In the genomic region with DNA sequence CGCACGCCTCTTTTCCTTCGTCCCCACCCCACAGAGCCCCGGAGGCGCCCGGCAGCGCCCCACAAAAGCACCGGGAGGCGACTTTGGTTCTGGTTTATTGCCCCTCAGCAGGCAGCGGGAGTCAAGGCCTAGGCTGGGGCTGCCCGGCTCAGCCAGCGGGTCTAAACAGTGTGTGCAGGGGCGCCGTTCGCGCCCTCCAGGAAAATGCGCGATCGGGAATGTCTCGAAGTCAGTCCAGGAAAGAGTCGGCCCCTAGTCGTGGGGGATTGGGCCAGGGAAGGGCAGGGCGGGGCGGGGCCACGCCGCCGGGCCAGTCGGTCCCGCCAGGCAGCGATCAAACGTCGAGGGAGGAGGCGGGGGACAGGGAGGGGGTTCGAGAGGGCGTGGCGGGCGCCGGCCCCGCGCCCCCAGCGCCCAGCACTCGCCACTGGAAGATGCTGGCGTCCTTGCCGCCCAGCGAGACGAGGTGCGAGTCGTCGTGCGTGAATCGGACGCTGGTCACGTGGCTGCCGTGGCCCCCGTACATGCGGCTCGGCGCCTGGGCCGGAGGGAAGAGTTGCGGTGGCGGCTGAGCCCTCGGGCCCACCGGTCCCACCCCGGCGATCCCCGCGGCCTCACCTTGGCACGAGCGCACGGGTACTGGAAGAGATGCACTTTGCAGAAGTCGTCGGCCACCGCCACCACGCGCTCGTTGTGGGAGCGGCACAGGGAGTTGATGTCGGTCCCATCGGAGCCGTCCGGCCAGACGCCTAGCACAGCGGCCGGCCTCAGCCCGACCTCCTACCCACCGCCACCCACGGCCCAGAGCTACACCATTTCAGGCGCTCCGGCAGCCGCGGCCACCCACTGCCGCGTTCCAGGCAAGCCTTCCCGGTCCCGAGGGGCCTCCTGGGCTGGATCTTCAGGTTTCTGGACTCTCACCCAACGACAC, we compare ENCODE assay signal across 8 cellular contexts. TPM values are rescaled to one million over a fixed set of nuclear protein-coding genes. Genes with fewer than 3 reads are reported as not detected.
DNase-seq lines count a peak whose midpoint lies in the region; ATAC-seq and TF ChIP-seq lines count a peak whose summit lies in the region.

No MANE protein-coding gene starts in this region.

- H3K27ac ChIP-seq in foreskin keratinocyte, result no peak overlapping the region

- peak overlapping the region; percentile 94 for H3K27ac Mint-ChIP-seq in activated CD8-positive, alpha-beta memory T cell treated with anti-CD3 and anti-CD28 coated beads, Interleukin-2, amount 10 ng/mL, durations not matched to agents 7 days and 5 days
- peak overlapping the region; percentile 89 to 90 for H3K27ac Mint-ChIP-seq in natural killer cell treated with Interleukin-12 subunit alpha and Interleukin-12 subunit beta and Interleukin-15 and Interleukin-18, amount 100 ng/mL, for 72 hours

- peaks cover 6% of the 10 kb centered on the region for H3K4me1 ChIP-seq in foreskin keratinocyte

- peaks cover 48% of the 10 kb centered on the region for H3K4me1 Mint-ChIP-seq in activated CD8-positive, alpha-beta memory T cell treated with anti-CD3 and anti-CD28 coated beads, Interleukin-2, amount 10 ng/mL, durations not matched to agents 7 days and 5 days
- H3K4me1 Mint-ChIP-seq in natural killer cell treated with Interleukin-12 subunit alpha and Interleukin-12 subunit beta and Interleukin-15 and Interleukin-18, amount 100 ng/mL, for 72 hours (ENCODE audit: low read depth in 2 of 2), result peaks cover 51 to 52% of the 10 kb centered on the region in 2 donors

- H3K9me3 Mint-ChIP-seq in activated CD8-positive, alpha-beta memory T cell treated with anti-CD3 and anti-CD28 coated beads, Interleukin-2, amount 10 ng/mL, durations not matched to agents 7 days and 5 days (ENCODE audit: low read depth), result no peaks in the 10 kb centered on the region
- H3K9me3 Mint-ChIP-seq in natural killer cell treated with Interleukin-12 subunit alpha and Interleukin-12 subunit beta and Interleukin-15 and Interleukin-18, amount 100 ng/mL, for 72 hours, result no peaks in the 10 kb centered on the region

- H3K4me3 Mint-ChIP-seq in activated CD8-positive, alpha-beta memory T cell treated with anti-CD3 and anti-CD28 coated beads, Interleukin-2, amount 10 ng/mL, durations not matched to agents 7 days and 5 days, result peak overlapping the region; percentile 97
- H3K4me3 Mint-ChIP-seq in natural killer cell treated with Interleukin-12 subunit alpha and Interleukin-12 subunit beta and Interleukin-15 and Interleukin-18, amount 100 ng/mL, for 72 hours, result peak overlapping the region; percentile 91

- no peaks in the 10 kb centered on the region for H3K27me3 ChIP-seq in foreskin keratinocyte

- CTCF ChIA-PET in activated CD8-positive, alpha-beta memory T cell treated with anti-CD3 and anti-CD28 coated beads, Interleukin-2, amount 10 ng/mL, durations not matched to agents 7 days and 5 days (lab: Charles Lee), result interaction anchor here (0.7 to 4.9 kb wide), 15 partner anchors 9 to 125 kb away, joined by 3 to 34 read pairs (median 4); a partner anchor contains a TSS

- H3K36me3 Mint-ChIP-seq in activated CD8-positive, alpha-beta memory T cell treated with anti-CD3 and anti-CD28 coated beads, Interleukin-2, amount 10 ng/mL, durations not matched to agents 7 days and 5 days, result peaks cover 56% of the 10 kb centered on the region
- peaks cover 42% of the 10 kb centered on the region for H3K36me3 Mint-ChIP-seq in natural killer cell treated with Interleukin-12 subunit alpha and Interleukin-12 subunit beta and Interleukin-15 and Interleukin-18, amount 100 ng/mL, for 72 hours

- H3K27me3 Mint-ChIP-seq in activated CD8-positive, alpha-beta memory T cell treated with anti-CD3 and anti-CD28 coated beads, Interleukin-2, amount 10 ng/mL, durations not matched to agents 7 days and 5 days, result no peaks in the 10 kb centered on the region
- H3K27me3 Mint-ChIP-seq in natural killer cell treated with Interleukin-12 subunit alpha and Interleukin-12 subunit beta and Interleukin-15 and Interleukin-18, amount 100 ng/mL, for 72 hours, result no peaks in the 10 kb centered on the region

- peak; percentile 40 for TF ChIP-seq CTCF in foreskin keratinocyte (conservative IDR thresholded peaks at IDR 0.05)

- no peak for ATAC-seq in activated CD8-positive, alpha-beta memory T cell treated with anti-CD3 and anti-CD28 coated beads, Interleukin-2, amount 10 ng/mL, durations not matched to agents 7 days and 5 days
- peak; percentile 0 for ATAC-seq in foreskin keratinocyte
- peak; percentile 0 to 8 for ATAC-seq in natural killer cell treated with Interleukin-12 subunit alpha and Interleukin-12 subunit beta and Interleukin-15 and Interleukin-18, amount 100 ng/mL, for 72 hours
- ATAC-seq in HG03571 (IDR thresholded peaks at IDR 0.05; ENCODE audit: unreplicated experiment), result no peak
- no peak for ATAC-seq in HG03354 (IDR thresholded peaks at IDR 0.05; ENCODE audit: poor library complexity, severe bottlenecking, unreplicated experiment)

- DNase-seq in activated CD8-positive, alpha-beta memory T cell treated with anti-CD3 and anti-CD28 coated beads, Interleukin-2, amount 10 ng/mL, durations not matched to agents 7 days and 5 days, result no peak
- DNase-seq in activated CD8-positive, alpha-beta memory T cell treated with anti-CD3 and anti-CD28 coated beads, Interleukin-2, amount 50 U/mL, for 4 hours, result no peak
- DNase-seq in NCI-H2029 treated with DMSO at 0.1 percent for 48 hours (lab: John Stamatoyannopoulos, UW) (peak; percentile 39), foreskin keratinocyte (peak in 1 of 2 donors; percentile 20)
- DNase-seq in activated T-helper 9 cell treated with anti-CD3 and anti-CD28 coated beads, Interleukin-2, amount 50 U/mL, for 16 hours (ENCODE audit: low read depth), result peak; percentile 32
- no peak for DNase-seq in natural killer cell treated with Interleukin-12 subunit alpha and Interleukin-12 subunit beta and Interleukin-15 and Interleukin-18, amount 100 ng/mL, for 72 hours (ENCODE audit: low spot score)

RNA-seq across cellular contexts. Expression of a gene that starts 0.7 kb away (rescaled TPM):
- 100 to 1,000 TPM; 245 to 264 TPM for total RNA-seq in activated CD8-positive, alpha-beta memory T cell treated with anti-CD3 and anti-CD28 coated beads, Interleukin-2, amount 10 ng/mL, durations not matched to agents 7 days and 5 days
- 172 and 183 TPM in 2 replicates for total RNA-seq in foreskin keratinocyte
- polyA plus RNA-seq in foreskin keratinocyte, result 93.6 and 107 TPM in 2 replicates
- total RNA-seq in natural killer cell treated with Interleukin-12 subunit alpha and Interleukin-12 subunit beta and Interleukin-15 and Interleukin-18, amount 100 ng/mL, for 72 hours, result 100 to 1,000 TPM; 234 to 259 TPM

RNA-seq across cellular contexts. Expression of a gene that starts 10.2 kb away (rescaled TPM):
- 100 to 1,000 TPM; 132 to 133 TPM for total RNA-seq in activated CD8-positive, alpha-beta memory T cell treated with anti-CD3 and anti-CD28 coated beads, Interleukin-2, amount 10 ng/mL, durations not matched to agents 7 days and 5 days
- 21.5 and 21.6 TPM in 2 replicates for total RNA-seq in foreskin keratinocyte
- 19.7 and 22.9 TPM in 2 replicates for polyA plus RNA-seq in foreskin keratinocyte
- 100 to 1,000 TPM; 122 to 205 TPM for total RNA-seq in natural killer cell treated with Interleukin-12 subunit alpha and Interleukin-12 subunit beta and Interleukin-15 and Interleukin-18, amount 100 ng/mL, for 72 hours

RNA-seq across cellular contexts. Expression of a gene that starts 10.7 kb away (rescaled TPM):
- total RNA-seq in activated CD8-positive, alpha-beta memory T cell treated with anti-CD3 and anti-CD28 coated beads, Interleukin-2, amount 10 ng/mL, durations not matched to agents 7 days and 5 days, result 1 to 10 TPM; 1.1 to 1.5 TPM
- total RNA-seq in foreskin keratinocyte, result 1.0 and 1.2 TPM in 2 replicates
- 1.5 and 1.8 TPM in 2 replicates for polyA plus RNA-seq in foreskin keratinocyte
- 1 to 10 TPM; 4.5 to 4.6 TPM for total RNA-seq in natural killer cell treated with Interleukin-12 subunit alpha and Interleukin-12 subunit beta and Interleukin-15 and Interleukin-18, amount 100 ng/mL, for 72 hours

RNA-seq across cellular contexts. Expression of a gene that starts 11.1 kb away (rescaled TPM):
- total RNA-seq in activated CD8-positive, alpha-beta memory T cell treated with anti-CD3 and anti-CD28 coated beads, Interleukin-2, amount 10 ng/mL, durations not matched to agents 7 days and 5 days, result 10 to 100 TPM; 24.7 to 29.6 TPM
- 12.1 and 13.1 TPM in 2 replicates for total RNA-seq in foreskin keratinocyte
- polyA plus RNA-seq in foreskin keratinocyte, result 12.7 and 13.6 TPM in 2 replicates
- total RNA-seq in natural killer cell treated with Interleukin-12 subunit alpha and Interleukin-12 subunit beta and Interleukin-15 and Interleukin-18, amount 100 ng/mL, for 72 hours, result 10 to 100 TPM; 24.1 to 35.7 TPM

RNA-seq across cellular contexts. Expression of a gene that starts 19.4 kb away (rescaled TPM):
- 10 to 100 TPM; 64.5 to 69.7 TPM for total RNA-seq in activated CD8-positive, alpha-beta memory T cell treated with anti-CD3 and anti-CD28 coated beads, Interleukin-2, amount 10 ng/mL, durations not matched to agents 7 days and 5 days
- total RNA-seq in foreskin keratinocyte, result 27.4 and 35.3 TPM in 2 replicates
- 39.9 and 50.0 TPM in 2 replicates for polyA plus RNA-seq in foreskin keratinocyte
- 10 to 100 TPM; 72.8 to 98.7 TPM for total RNA-seq in natural killer cell treated with Interleukin-12 subunit alpha and Interleukin-12 subunit beta and Interleukin-15 and Interleukin-18, amount 100 ng/mL, for 72 hours

Comparison
In these comparisons a context has a peak if more than half of its experiments do, and no peak if none do; other contexts are left out.
1. ATAC-seq: peak in foreskin keratinocyte (single experiment) and natural killer cell treated with Interleukin-12 subunit alpha and Interleukin-12 subunit beta and Interleukin-15 and Interleukin-18, amount 100 ng/mL, for 72 hours (2 of 2); none in activated CD8-positive, alpha-beta memory T cell treated with anti-CD3 and anti-CD28 coated beads, Interleukin-2, amount 10 ng/mL, durations not matched to agents 7 days and 5 days (single experiment), HG03571 (single experiment) and HG03354 (single experiment).
2. DNase-seq: peak in NCI-H2029 treated with DMSO at 0.1 percent for 48 hours (single experiment) and activated T-helper 9 cell treated with anti-CD3 and anti-CD28 coated beads, Interleukin-2, amount 50 U/mL, for 16 hours (single experiment); none in activated CD8-positive, alpha-beta memory T cell treated with anti-CD3 and anti-CD28 coated beads, Interleukin-2, amount 10 ng/mL, durations not matched to agents 7 days and 5 days (single experiment), activated CD8-positive, alpha-beta memory T cell treated with anti-CD3 and anti-CD28 coated beads, Interleukin-2, amount 50 U/mL, for 4 hours (single experiment) and natural killer cell treated with Interleukin-12 subunit alpha and Interleukin-12 subunit beta and Interleukin-15 and Interleukin-18, amount 100 ng/mL, for 72 hours (single experiment).